ENCODE assay signal across 8 cellular contexts in genomic region chr4:77586953-77587383, GRCh38. TPM values are rescaled to one million over a fixed set of nuclear protein-coding genes. Genes with fewer than 3 reads are reported as not detected.
A peak's percentile ranks its signal among the peaks of the same experiment; 100 is the strongest.
DNase-seq lines count a peak whose midpoint lies in the region; ATAC-seq, FAIRE-seq and TF ChIP-seq lines count a peak whose summit lies in the region.

No MANE protein-coding gene starts in this region.

- H3K27me3 Mint-ChIP-seq in stimulated activated naive B cell treated with anti-CD40 and anti-IgM and Interleukin-4, amounts not matched to agents 10 μg/mL and 1 μg/mL and 100 μg/mL, for 72 hours = peaks cover 0 to 12% of the 10 kb centered on the region in 2 donors

- peak overlapping the region; percentile 47 to 54 for H3K4me3 Mint-ChIP-seq in stimulated activated naive B cell treated with anti-CD40 and anti-IgM and Interleukin-4, amounts not matched to agents 10 μg/mL and 1 μg/mL and 100 μg/mL, for 72 hours

- no peaks in the 10 kb centered on the region for H4K20me1 ChIP-seq in mammary epithelial cell (ENCODE audit: insufficient read depth, low read length)

- intact Hi-C loops in mammary epithelial cell (cut with micrococcal nuclease) (no loop called here), colonic mucosa (cut with DNase I) (no loop called here)

- in situ Hi-C loops in mammary epithelial cell (cut with MboI; ENCODE audit: low sequenced_read_pairs in 2 of 2) = no loop called here

- H3K36me3 ChIP-seq in mammary epithelial cell (ENCODE audit: insufficient read depth, low read length) (no peaks in the 10 kb centered on the region), suprapubic skin (no peaks in the 10 kb centered on the region), colonic mucosa (no peaks in the 10 kb centered on the region)

- H3K27ac ChIP-seq in mammary epithelial cell (ENCODE audit: insufficient read depth, low read depth, low read length) (peak overlapping the region; percentile 15), suprapubic skin (no peak overlapping the region), colonic mucosa (no peak overlapping the region)

- CTCF ChIA-PET in mammary epithelial cell (lab: Charles Lee; ENCODE audit: low non-redundant PET) = no interaction called here

- peak overlapping the region; percentile 43 for H3K27ac Mint-ChIP-seq in stimulated activated naive B cell treated with anti-CD40 and anti-IgM and Interleukin-4, amounts not matched to agents 10 μg/mL and 1 μg/mL and 100 μg/mL, for 72 hours

- H3K4me1 ChIP-seq in mammary epithelial cell (ENCODE audit: insufficient read depth, low read length) (peaks cover 20% of the 10 kb centered on the region), suprapubic skin (no peaks in the 10 kb centered on the region), colonic mucosa (no peaks in the 10 kb centered on the region)

- peaks cover 25 to 36% of the 10 kb centered on the region in 2 donors for H3K4me1 Mint-ChIP-seq in stimulated activated naive B cell treated with anti-CD40 and anti-IgM and Interleukin-4, amounts not matched to agents 10 μg/mL and 1 μg/mL and 100 μg/mL, for 72 hours

- ATAC-seq in GM18520 (IDR thresholded peaks at IDR 0.05; ENCODE audit: unreplicated experiment) (peak; percentile 99), HG02763 (IDR thresholded peaks at IDR 0.05; ENCODE audit: unreplicated experiment) (peak; percentile 97)
- peak; percentile 97 for ATAC-seq in stimulated activated naive B cell treated with anti-CD40 and anti-IgM and Interleukin-4, amounts not matched to agents 10 μg/mL and 1 μg/mL and 100 μg/mL, for 72 hours (replicated peaks)

- H3K9me3 ChIP-seq in mammary epithelial cell (replicated peaks; ENCODE audit: insufficient read depth, low read length) = no peaks in the 10 kb centered on the region
- no peaks in the 10 kb centered on the region for H3K9me3 ChIP-seq in suprapubic skin
- no peaks in the 10 kb centered on the region for H3K9me3 ChIP-seq in colonic mucosa

- TF ChIP-seq CTCF in mammary epithelial cell (conservative IDR thresholded peaks at IDR 0.05 in 1 of 2, IDR thresholded peaks at IDR 0.05 in 1 of 2; ENCODE audit: extremely low read depth in 1 of 2, insufficient read depth in 1 of 2, low read depth in 1 of 2, low read length in 2 of 2) (no peak), suprapubic skin (IDR thresholded peaks at IDR 0.05) (no peak), colonic mucosa (IDR thresholded peaks at IDR 0.05) (no peak)

- dilution Hi-C loops in mammary epithelial cell (cut with HindIII; ENCODE audit: low sequenced_read_pairs) = no loop called here

- no peak for FAIRE-seq in RCC 7860 (lab: Jason Lieb, UNC)

- TF ChIP-seq POLR2A in suprapubic skin (IDR thresholded peaks at IDR 0.05) = no peak

- no peak overlapping the region for H3K9ac ChIP-seq in mammary epithelial cell (ENCODE audit: insufficient read depth, low read length)
- no peak overlapping the region for H3K9ac ChIP-seq in colonic mucosa (ENCODE audit: low read depth in 2 of 2, low read length in 2 of 2)

- BruUV-seq in mammary epithelial cell (replicated peaks; lab: Mats Ljungman, UMichigan) = no TSS peak

- H3K36me3 Mint-ChIP-seq in stimulated activated naive B cell treated with anti-CD40 and anti-IgM and Interleukin-4, amounts not matched to agents 10 μg/mL and 1 μg/mL and 100 μg/mL, for 72 hours = no peaks in the 10 kb centered on the region

- WGBS in mammary epithelial cell (ENCODE audit: low coverage, missing lambda C conversion rate) = 45% methylated on average over 6 of the region's 6 CpGs
- 47% methylated on average over 6 of the region's 6 CpGs for WGBS in suprapubic skin

- peak overlapping the region; percentile 7 for H2AFZ ChIP-seq in mammary epithelial cell (ENCODE audit: low read depth, low read length)

- H3K27me3 ChIP-seq in mammary epithelial cell (ENCODE audit: insufficient read depth, low read length) = no peaks in the 10 kb centered on the region
- no peaks in the 10 kb centered on the region for H3K27me3 ChIP-seq in suprapubic skin
- H3K27me3 ChIP-seq in colonic mucosa = no peaks in the 10 kb centered on the region

- H3K79me2 ChIP-seq in mammary epithelial cell (ENCODE audit: insufficient read depth, low read length) = no peaks in the 10 kb centered on the region

- TF ChIP-seq EP300 in suprapubic skin (IDR thresholded peaks at IDR 0.05) = no peak

- DNase-seq in OCI-M1 (lab: John Stamatoyannopoulos, UW) (peak; percentile 59), mammary epithelial cell (peak; percentile 82), suprapubic skin (ENCODE audit: low spot score in 2 of 2) (no peak), colonic mucosa (no peak), RCC 7860 (ENCODE audit: low spot score) (no peak)
- DNase-seq in stimulated activated naive B cell treated with anti-CD40 and anti-IgM and Interleukin-4, amounts not matched to agents 10 μg/mL and 1 μg/mL and 100 μg/mL, for 72 hours = peak; percentile 83

- H3K4me3 ChIP-seq in mammary epithelial cell (replicated peaks in 1 of 3; ENCODE audit: insufficient read depth in 1 of 3, low read depth in 2 of 3, low read length in 3 of 3) (no peak overlapping the region), suprapubic skin (no peak overlapping the region), colonic mucosa (no peak overlapping the region)

- peak overlapping the region; percentile 22 for H3K4me2 ChIP-seq in mammary epithelial cell (ENCODE audit: insufficient read depth, low read depth, low read length)

- peaks cover 0 to 5% of the 10 kb centered on the region in 2 donors for H3K9me3 Mint-ChIP-seq in stimulated activated naive B cell treated with anti-CD40 and anti-IgM and Interleukin-4, amounts not matched to agents 10 μg/mL and 1 μg/mL and 100 μg/mL, for 72 hours

RNA-seq across cellular contexts. Expression of gene CXCL13, which starts 18.7 kb away (rescaled TPM):
- total RNA-seq in mammary epithelial cell (not detected), suprapubic skin (1 to 10 TPM in 3 of 4 donors, not detected in 1; 1.2 to 1.9 (median 1.3) TPM), colonic mucosa (1 to 10 TPM in 1 of 2 donors, under 1 TPM in 1; 0.35 to 1.1 TPM)
- polyA plus RNA-seq in mammary epithelial cell = not detected
- not detected for polyA minus RNA-seq in mammary epithelial cell

Comparison
In these comparisons a context has a peak if more than half of its experiments do, and no peak if none do; other contexts are left out.
1. DNase-seq: peak in OCI-M1 (single experiment), mammary epithelial cell (single experiment) and stimulated activated naive B cell treated with anti-CD40 and anti-IgM and Interleukin-4, amounts not matched to agents 10 μg/mL and 1 μg/mL and 100 μg/mL, for 72 hours (single experiment); none in suprapubic skin (0 of 2), colonic mucosa (single experiment) and RCC 7860 (single experiment).
2. Peak in every context shown above with its lines, with median percentiles within 50 percentile points of each other: ATAC-seq.